12 cellular contexts compared by ENCODE assay signal in genomic region chr5:147780924-147781530, GRCh38. TPM values are rescaled to one million over a fixed set of nuclear protein-coding genes. Genes with fewer than 3 reads are reported as not detected.
DNase-seq lines count a peak whose midpoint lies in the region; ATAC-seq and TF ChIP-seq lines count a peak whose summit lies in the region.
"Had no signal": no experiment of that assay in that cellular context is flagged by ENCODE, and none has a peak within 500 bp of the region (broad histone marks: within the 10 kb centered on the region; RNA-seq: fewer than 3 reads in every experiment).

No MANE protein-coding gene starts in this region.

- peak overlapping the region; percentile 66 for H3K9ac ChIP-seq in SK-N-MC (ENCODE audit: insufficient read length)

- H3K27ac Mint-ChIP-seq in activated CD8-positive, alpha-beta memory T cell treated with anti-CD3 and anti-CD28 coated beads, Interleukin-2, amount 10 ng/mL, durations not matched to agents 7 days and 5 days: peak overlapping the region; percentile 6
- H3K27ac Mint-ChIP-seq in glutamatergic neuron (ENCODE audit: unreplicated experiment): peak overlapping the region; percentile 98
- peak overlapping the region; percentile 97 for H3K27ac Mint-ChIP-seq in stimulated activated effector memory CD8-positive, alpha-beta T cell treated with anti-CD3 and anti-CD28 coated beads, Interleukin-12 subunit alpha, Interleukin-12 subunit beta, amount 100 ng/mL, for 72 hours

- H3K9me3 Mint-ChIP-seq in activated CD8-positive, alpha-beta memory T cell treated with anti-CD3 and anti-CD28 coated beads, Interleukin-2, amount 10 ng/mL, durations not matched to agents 7 days and 5 days (ENCODE audit: low read depth): peaks cover 5% of the 10 kb centered on the region
- peaks cover 3% of the 10 kb centered on the region for H3K9me3 Mint-ChIP-seq in glutamatergic neuron (ENCODE audit: unreplicated experiment)
- H3K9me3 Mint-ChIP-seq in stimulated activated effector memory CD8-positive, alpha-beta T cell treated with anti-CD3 and anti-CD28 coated beads, Interleukin-12 subunit alpha, Interleukin-12 subunit beta, amount 100 ng/mL, for 72 hours: peaks cover 2% of the 10 kb centered on the region

- H3K36me3 ChIP-seq in SK-N-MC (ENCODE audit: insufficient read depth, low read length): peaks cover 11% of the 10 kb centered on the region

- no peak for ATAC-seq in activated CD8-positive, alpha-beta memory T cell treated with anti-CD3 and anti-CD28 coated beads, Interleukin-2, amount 10 ng/mL, durations not matched to agents 7 days and 5 days
- no peak for ATAC-seq in stimulated activated effector memory CD8-positive, alpha-beta T cell treated with anti-CD3 and anti-CD28 coated beads, Interleukin-12 subunit alpha, Interleukin-12 subunit beta, amount 100 ng/mL, for 72 hours
- ATAC-seq in HG03139 (IDR thresholded peaks at IDR 0.05; ENCODE audit: unreplicated experiment): no peak

- no peak for TF ChIP-seq CTCF in glutamatergic neuron (IDR thresholded peaks at IDR 0.05; ENCODE audit: partially characterized antibody, unreplicated experiment)

- peak overlapping the region; percentile 91 for H3K4me3 ChIP-seq in SK-N-MC

- H3K9me3 ChIP-seq in SK-N-MC (ENCODE audit: low read depth, low read length): 0 out of 2 replicates have a peak, but pooled peaks cover 5% of the 10 kb centered on the region

- peak overlapping the region; percentile 49 for H3K4me3 Mint-ChIP-seq in activated CD8-positive, alpha-beta memory T cell treated with anti-CD3 and anti-CD28 coated beads, Interleukin-2, amount 10 ng/mL, durations not matched to agents 7 days and 5 days
- peak overlapping the region; percentile 94 for H3K4me3 Mint-ChIP-seq in glutamatergic neuron (ENCODE audit: unreplicated experiment)
- H3K4me3 Mint-ChIP-seq in stimulated activated effector memory CD8-positive, alpha-beta T cell treated with anti-CD3 and anti-CD28 coated beads, Interleukin-12 subunit alpha, Interleukin-12 subunit beta, amount 100 ng/mL, for 72 hours: peak overlapping the region; percentile 93

- H3K27me3 Mint-ChIP-seq in activated CD8-positive, alpha-beta memory T cell treated with anti-CD3 and anti-CD28 coated beads, Interleukin-2, amount 10 ng/mL, durations not matched to agents 7 days and 5 days: no peaks in the 10 kb centered on the region
- peaks cover 4% of the 10 kb centered on the region for H3K27me3 Mint-ChIP-seq in glutamatergic neuron (ENCODE audit: unreplicated experiment)

- DNase-seq in activated CD8-positive, alpha-beta memory T cell treated with anti-CD3 and anti-CD28 coated beads, Interleukin-2, amount 10 ng/mL, durations not matched to agents 7 days and 5 days: no peak
- DNase-seq in activated CD8-positive, alpha-beta memory T cell treated with anti-CD3 and anti-CD28 coated beads for 24 hours: no peak
- DNase-seq in SK-N-MC (ENCODE audit: low read depth, low spot score) (no peak), glutamatergic neuron (no peak), globus pallidus (ENCODE audit: low spot score) (no peak), NCI-H2196 treated with DMSO at 0.1 percent for 48 hours (lab: John Stamatoyannopoulos, UW; ENCODE audit: unreplicated experiment) (no peak)
- no peak for DNase-seq in stimulated activated effector memory CD8-positive, alpha-beta T cell treated with anti-CD3 and anti-CD28 coated beads, Interleukin-12 subunit alpha, Interleukin-12 subunit beta, amount 100 ng/mL, for 72 hours (ENCODE audit: low spot score in 2 of 2)
- DNase-seq: activated naive CD4-positive, alpha-beta T cell treated with Interleukin-2 at 50 U/mL for 16 hours; NCI-H1105 treated with DMSO at 0.1 percent for 48 hours; small intestine had no signal

- peaks cover 22% of the 10 kb centered on the region for H3K4me1 Mint-ChIP-seq in activated CD8-positive, alpha-beta memory T cell treated with anti-CD3 and anti-CD28 coated beads, Interleukin-2, amount 10 ng/mL, durations not matched to agents 7 days and 5 days
- peaks cover 14% of the 10 kb centered on the region for H3K4me1 Mint-ChIP-seq in glutamatergic neuron (ENCODE audit: low read depth, unreplicated experiment)
- peaks cover 31% of the 10 kb centered on the region for H3K4me1 Mint-ChIP-seq in stimulated activated effector memory CD8-positive, alpha-beta T cell treated with anti-CD3 and anti-CD28 coated beads, Interleukin-12 subunit alpha, Interleukin-12 subunit beta, amount 100 ng/mL, for 72 hours

- CTCF ChIA-PET in activated CD8-positive, alpha-beta memory T cell treated with anti-CD3 and anti-CD28 coated beads, Interleukin-2, amount 10 ng/mL, durations not matched to agents 7 days and 5 days (lab: Charles Lee): no interaction called here

- peaks cover 13% of the 10 kb centered on the region for H3K36me3 Mint-ChIP-seq in activated CD8-positive, alpha-beta memory T cell treated with anti-CD3 and anti-CD28 coated beads, Interleukin-2, amount 10 ng/mL, durations not matched to agents 7 days and 5 days
- no peaks in the 10 kb centered on the region for H3K36me3 Mint-ChIP-seq in glutamatergic neuron (ENCODE audit: unreplicated experiment)
- no peaks in the 10 kb centered on the region for H3K36me3 Mint-ChIP-seq in stimulated activated effector memory CD8-positive, alpha-beta T cell treated with anti-CD3 and anti-CD28 coated beads, Interleukin-12 subunit alpha, Interleukin-12 subunit beta, amount 100 ng/mL, for 72 hours

- peak overlapping the region; percentile 81 for H3K27ac ChIP-seq in SK-N-MC

RNA-seq across cellular contexts. Expression of gene JAKMIP2, which starts 1.5 kb away (rescaled TPM):
- total RNA-seq in activated CD8-positive, alpha-beta memory T cell treated with anti-CD3 and anti-CD28 coated beads, Interleukin-2, amount 10 ng/mL, durations not matched to agents 7 days and 5 days: 1 to 10 TPM; 5.2 to 6.1 TPM
- 88.2 TPM for total RNA-seq in glutamatergic neuron (ENCODE audit: unreplicated experiment)
- total RNA-seq: endothelial cell of umbilical vein had no signal

RNA-seq across cellular contexts. Expression of gene SPINK1, which starts 50.4 kb away (rescaled TPM):
- total RNA-seq in activated CD8-positive, alpha-beta memory T cell treated with anti-CD3 and anti-CD28 coated beads, Interleukin-2, amount 10 ng/mL, durations not matched to agents 7 days and 5 days: not detected
- not detected for total RNA-seq in glutamatergic neuron (ENCODE audit: unreplicated experiment)
- total RNA-seq: endothelial cell of umbilical vein had no signal

Comparison
In these comparisons a context has a peak if more than half of its experiments do, and no peak if none do; other contexts are left out.
1. H3K27ac Mint-ChIP-seq: peak in every context shown above with its lines; median percentile 98 in glutamatergic neuron; 97 in stimulated activated effector memory CD8-positive, alpha-beta T cell treated with anti-CD3 and anti-CD28 coated beads, Interleukin-12 subunit alpha, Interleukin-12 subunit beta, amount 100 ng/mL, for 72 hours; 6 in activated CD8-positive, alpha-beta memory T cell treated with anti-CD3 and anti-CD28 coated beads, Interleukin-2, amount 10 ng/mL, durations not matched to agents 7 days and 5 days.
2. RNA of gene JAKMIP2, which starts 1.5 kb away (total RNA-seq): 88.2 TPM in glutamatergic neuron (single experiment); 5.2 to 6.1 TPM in activated CD8-positive, alpha-beta memory T cell treated with anti-CD3 and anti-CD28 coated beads, Interleukin-2, amount 10 ng/mL, durations not matched to agents 7 days and 5 days; every median in the first group is over 10 times any median in the second.
3. Peak in every context shown above with its lines, with median percentiles within 50 percentile points of each other: H3K4me3 Mint-ChIP-seq.